In the genomic region with DNA sequence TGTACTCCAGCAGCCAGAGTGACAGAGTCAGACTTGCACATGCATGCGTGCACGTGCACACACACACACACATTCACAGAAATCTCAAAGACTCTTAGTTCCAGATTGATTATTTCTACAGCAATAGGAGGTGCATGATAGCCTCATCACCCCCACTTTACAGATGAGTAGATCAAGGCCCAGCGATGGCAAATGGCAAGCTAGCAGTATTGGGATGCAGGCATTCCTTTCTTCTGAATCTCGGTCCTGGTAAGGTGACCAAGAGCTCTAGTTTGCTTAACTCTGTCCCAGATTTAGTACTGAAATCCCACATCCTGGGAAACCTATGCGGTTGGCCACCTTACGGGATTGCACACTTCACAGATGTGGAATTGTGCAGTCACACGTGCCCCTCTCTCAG, we compare ENCODE assay signal across 41 cellular contexts. TPM values are rescaled to one million over a fixed set of nuclear protein-coding genes. Genes with fewer than 3 reads are reported as not detected.
"Had no signal": no experiment of that assay in that cellular context is flagged by ENCODE, and none has a peak within 500 bp of the region (broad histone marks: within the 10 kb centered on the region; RNA-seq: fewer than 3 reads in every experiment).

No MANE protein-coding gene starts in this region.

- H3K27me3 ChIP-seq: adrenal gland, ascending aorta, body of pancreas, brain microvascular endothelial cell, breast epithelium, cardiac muscle cell had no signal

- H3K4me3 Mint-ChIP-seq: activated naive CD4-positive, alpha-beta T cell treated with anti-CD3 and anti-CD28 coated beads for 36 hours; activated naive CD4-positive, alpha-beta T cell treated with anti-CD3 and anti-CD28 coated beads, Interleukin-2, amount 10 ng/mL, durations not matched to agents 7 days and 5 days; activated naive CD4-positive, alpha-beta T cell treated with anti-CD3 and anti-CD28 coated beads, Interleukin-2, amount 50 U/mL, for 24 hours; activated naive CD8-positive, alpha-beta T cell; activated naive CD8-positive, alpha-beta T cell treated with anti-CD3 and anti-CD28 coated beads for 36 hours; activated naive CD8-positive, alpha-beta T cell treated with anti-CD3 and anti-CD28 coated beads, Interleukin-2, amount 10 ng/mL, durations not matched to agents 7 days and 5 days; activated naive CD8-positive, alpha-beta T cell treated with anti-CD3 and anti-CD28 coated beads, Interleukin-2, amount 50 U/mL, for 24 hours; activated T-cell treated with anti-CD3 and anti-CD28 coated beads, Interleukin-2, amount 50 U/mL, for 24 hours; activated T-cell treated with anti-CD3 and anti-CD28 coated beads, Interleukin-2, amount 50 U/mL, for 4 hours; activated T-cell treated with anti-CD3 and anti-CD28 coated beads, Interleukin-2, amount 50 U/mL, for 72 hours; activated T-helper 1 cell treated with anti-CD3 and anti-CD28 coated beads, Interleukin-12 subunit alpha, Interleukin-12 subunit beta, Interleukin-2, Interleukin-4 antibody, amounts not matched to agents 30 ng/mL and 10 ng/mL and 1 ng/mL, durations not matched to agents 14 hours and 24 hours and 36 hours; activated T-helper 17 cell treated with anti-CD3 and anti-CD28 coated beads, Interleukin-2, amount 50 U/mL, for 72 hours; brain; central memory CD8-positive, alpha-beta T cell had no signal

- ATAC-seq: activated naive CD8-positive, alpha-beta T cell treated with anti-CD3 and anti-CD28 coated beads, Interleukin-2, amount 50 U/mL, for 24 hours; activated T-cell treated with anti-CD3 and anti-CD28 coated beads, Interleukin-2, amount 50 U/mL, for 4 hours; activated T-cell treated with anti-CD3 and anti-CD28 coated beads, Interleukin-2, amount 50 U/mL, for 72 hours; activated T-helper 17 cell treated with anti-CD3 and anti-CD28 coated beads, Interleukin-2, amount 50 U/mL, for 72 hours; body of pancreas had no signal

- H3K27ac Mint-ChIP-seq: activated naive CD4-positive, alpha-beta T cell treated with anti-CD3 and anti-CD28 coated beads for 36 hours; activated naive CD4-positive, alpha-beta T cell treated with anti-CD3 and anti-CD28 coated beads, Interleukin-2, amount 10 ng/mL, durations not matched to agents 7 days and 5 days; activated naive CD4-positive, alpha-beta T cell treated with anti-CD3 and anti-CD28 coated beads, Interleukin-2, amount 50 U/mL, for 24 hours; activated naive CD4-positive, alpha-beta T cell treated with anti-CD3 and anti-CD28 coated beads, Interleukin-2, amount 50 U/mL, for 72 hours; activated naive CD8-positive, alpha-beta T cell; activated naive CD8-positive, alpha-beta T cell treated with anti-CD3 and anti-CD28 coated beads for 36 hours; activated naive CD8-positive, alpha-beta T cell treated with anti-CD3 and anti-CD28 coated beads, Interleukin-2, amount 10 ng/mL, durations not matched to agents 7 days and 5 days; activated naive CD8-positive, alpha-beta T cell treated with anti-CD3 and anti-CD28 coated beads, Interleukin-2, amount 50 U/mL, for 24 hours; activated T-cell treated with anti-CD3 and anti-CD28 coated beads, Interleukin-2, amount 50 U/mL, for 24 hours; activated T-cell treated with anti-CD3 and anti-CD28 coated beads, Interleukin-2, amount 50 U/mL, for 72 hours; activated T-helper 1 cell treated with anti-CD3 and anti-CD28 coated beads, Interleukin-12 subunit alpha, Interleukin-12 subunit beta, Interleukin-2, Interleukin-4 antibody, amounts not matched to agents 30 ng/mL and 10 ng/mL and 1 ng/mL, durations not matched to agents 14 hours and 24 hours and 36 hours; activated T-helper 17 cell treated with anti-CD3 and anti-CD28 coated beads, Interleukin-2, amount 50 U/mL, for 72 hours; activated T-helper 2 cell treated with anti-CD3 and anti-CD28 coated beads, Interferon-gamma antibody, Interleukin-2, Interleukin-4, amounts not matched to agents 10 μg/mL and 5 μg/mL and 100 μg/mL, durations not matched to agents 14 hours and 24 hours and 36 hours; brain had no signal

- H3K27me3 Mint-ChIP-seq: activated naive CD8-positive, alpha-beta T cell; central memory CD8-positive, alpha-beta T cell had no signal

- H3K27ac ChIP-seq: adrenal gland, ascending aorta, body of pancreas, brain microvascular endothelial cell, breast epithelium, cardiac muscle cell had no signal

- H3K4me1 Mint-ChIP-seq: activated T-helper 17 cell treated with anti-CD3 and anti-CD28 coated beads, Interleukin-2, amount 50 U/mL, for 72 hours; brain had no signal

- DNase-seq: activated effector memory CD4-positive, alpha-beta T cell treated with anti-CD3 and anti-CD28 coated beads, Interleukin-2, amount 50 U/mL, for 16 hours; activated effector memory CD4-positive, alpha-beta T cell treated with Interleukin-2 at 50 U/mL for 16 hours; activated gamma-delta T cell; activated gamma-delta T cell treated with Interleukin-2 at 50 U/mL for 16 hours; activated naive CD4-positive, alpha-beta T cell; activated naive CD4-positive, alpha-beta T cell treated with anti-CD3 and anti-CD28 coated beads for 36 hours; activated naive CD4-positive, alpha-beta T cell treated with anti-CD3 and anti-CD28 coated beads, Interleukin-2, amount 10 ng/mL, durations not matched to agents 7 days and 5 days; activated naive CD4-positive, alpha-beta T cell treated with anti-CD3 and anti-CD28 coated beads, Interleukin-2, amount 50 U/mL, for 16 hours; activated naive CD4-positive, alpha-beta T cell treated with Interleukin-2 at 50 U/mL for 16 hours; activated naive CD8-positive, alpha-beta T cell treated with anti-CD3 and anti-CD28 coated beads for 36 hours; activated naive CD8-positive, alpha-beta T cell treated with anti-CD3 and anti-CD28 coated beads, Interleukin-2, amount 10 ng/mL, durations not matched to agents 7 days and 5 days; activated naive CD8-positive, alpha-beta T cell treated with anti-CD3 and anti-CD28 coated beads, Interleukin-2, amount 50 U/mL, for 24 hours; activated T-cell treated with anti-CD3 and anti-CD28 coated beads, Interleukin-2, amount 50 U/mL, for 1 hour; activated T-cell treated with anti-CD3 and anti-CD28 coated beads, Interleukin-2, amount 50 U/mL, for 24 hours; activated T-cell treated with anti-CD3 and anti-CD28 coated beads, Interleukin-2, amount 50 U/mL, for 4 hours; activated T-cell treated with anti-CD3 and anti-CD28 coated beads, Interleukin-2, amount 50 U/mL, for 48 hours; activated T-cell treated with anti-CD3 and anti-CD28 coated beads, Interleukin-2, amount 50 U/mL, for 72 hours; adrenal gland; amniotic stem cell; amygdala; anterior cingulate cortex; aorta; body of pancreas; brain microvascular endothelial cell; caudate nucleus; central memory CD4-positive, alpha-beta T cell; cerebellar nuclear complex had no signal

- H3K4me1 ChIP-seq: adrenal gland, ascending aorta, body of pancreas, breast epithelium had no signal

- H3K4me3 ChIP-seq: adrenal gland, ascending aorta, body of pancreas, breast epithelium, cardiac muscle cell had no signal

- H3K9me3 Mint-ChIP-seq: activated naive CD4-positive, alpha-beta T cell treated with anti-CD3 and anti-CD28 coated beads for 36 hours; activated naive CD4-positive, alpha-beta T cell treated with anti-CD3 and anti-CD28 coated beads, Interleukin-2, amount 10 ng/mL, durations not matched to agents 7 days and 5 days; activated naive CD4-positive, alpha-beta T cell treated with anti-CD3 and anti-CD28 coated beads, Interleukin-2, amount 50 U/mL, for 72 hours; activated naive CD8-positive, alpha-beta T cell treated with anti-CD3 and anti-CD28 coated beads for 36 hours; activated naive CD8-positive, alpha-beta T cell treated with anti-CD3 and anti-CD28 coated beads, Interleukin-2, amount 50 U/mL, for 24 hours; activated T-cell treated with anti-CD3 and anti-CD28 coated beads, Interleukin-2, amount 50 U/mL, for 24 hours; activated T-cell treated with anti-CD3 and anti-CD28 coated beads, Interleukin-2, amount 50 U/mL, for 4 hours; activated T-cell treated with anti-CD3 and anti-CD28 coated beads, Interleukin-2, amount 50 U/mL, for 72 hours; activated T-helper 1 cell treated with anti-CD3 and anti-CD28 coated beads, Interleukin-12 subunit alpha, Interleukin-12 subunit beta, Interleukin-2, Interleukin-4 antibody, amounts not matched to agents 30 ng/mL and 10 ng/mL and 1 ng/mL, durations not matched to agents 14 hours and 24 hours and 36 hours; activated T-helper 17 cell treated with anti-CD3 and anti-CD28 coated beads, Interleukin-2, amount 50 U/mL, for 72 hours; activated T-helper 2 cell treated with anti-CD3 and anti-CD28 coated beads, Interferon-gamma antibody, Interleukin-2, Interleukin-4, amounts not matched to agents 10 μg/mL and 5 μg/mL and 100 μg/mL, durations not matched to agents 14 hours and 24 hours and 36 hours; central memory CD8-positive, alpha-beta T cell had no signal

- H3K9me3 ChIP-seq: adrenal gland, body of pancreas, breast epithelium had no signal

- FAIRE-seq: astrocyte, bronchial epithelial cell had no signal

- H3K36me3 ChIP-seq: adrenal gland, ascending aorta, brain microvascular endothelial cell, breast epithelium, cardiac muscle cell had no signal

RNA-seq across cellular contexts. Expression of gene ITGAM, which starts 38.6 kb away (rescaled TPM):
- total RNA-seq: bronchial epithelial cell, cardiac muscle cell, chondrocyte had no signal
- polyA plus RNA-seq: cardiac muscle cell had no signal

RNA-seq across cellular contexts. Expression of gene ITGAX, which starts 56.6 kb away (rescaled TPM):
- total RNA-seq: bronchial epithelial cell, chondrocyte had no signal
- polyA plus RNA-seq: cardiac muscle cell had no signal
